10 cellular contexts compared by ENCODE assay signal in genomic region chr4:128600410-128600809, GRCh38.
DNase-seq lines count a peak whose midpoint lies in the region; ATAC-seq, FAIRE-seq and TF ChIP-seq lines count a peak whose summit lies in the region.
"Had no signal": no experiment of that assay in that cellular context is flagged by ENCODE, and none has a peak within 500 bp of the region (broad histone marks: within the 10 kb centered on the region; RNA-seq: fewer than 3 reads in every experiment).

No MANE protein-coding gene starts in this region.

- no peaks in the 10 kb centered on the region for H3K27me3 ChIP-seq in esophagus (ENCODE audit: control insufficient read depth in 1 of 2, insufficient read depth in 2 of 2, low read length in 2 of 2)
- no peaks in the 10 kb centered on the region for H3K27me3 ChIP-seq in HepG2 (ENCODE audit: control insufficient read depth in 1 of 2, insufficient read depth in 2 of 2, low read length in 2 of 2)
- H3K27me3 ChIP-seq in testis, result no peaks in the 10 kb centered on the region

- H2AFZ ChIP-seq in HepG2 (ENCODE audit: low read length), result no peak overlapping the region

- no peaks in the 10 kb centered on the region for H3K9me3 Mint-ChIP-seq in natural killer cell treated with Interleukin-12 subunit alpha and Interleukin-12 subunit beta and Interleukin-15 and Interleukin-18, amount 100 ng/mL, for 72 hours

- no peaks in the 10 kb centered on the region for H3K79me2 ChIP-seq in HepG2 (ENCODE audit: insufficient read depth, low read length)

- H3K9me3 ChIP-seq in esophagus (ENCODE audit: control insufficient read depth in 2 of 2, insufficient read depth in 1 of 2, low read depth in 1 of 2, low read length in 1 of 2) (peaks cover 0 to 2% of the 10 kb centered on the region in 2 donors), HepG2 (ENCODE audit: low read length) (no peaks in the 10 kb centered on the region), testis (no peaks in the 10 kb centered on the region)

- CTCF ChIA-PET in HepG2 (lab: Yijun Ruan, JAX; ENCODE audit: low intra/inter-chr PET ratio, low total read pairs), result no interaction called here

- H3K36me3 ChIP-seq in esophagus (ENCODE audit: control insufficient read depth in 2 of 2, insufficient read depth in 2 of 2, low read length in 1 of 2) (no peaks in the 10 kb centered on the region), HepG2 (replicated peaks in 1 of 2; ENCODE audit: control insufficient read depth in 1 of 2, insufficient read depth in 2 of 2, low read length in 2 of 2) (no peaks in the 10 kb centered on the region), testis (ENCODE audit: low read depth, missing control alignments) (no peaks in the 10 kb centered on the region)

- TF ChIP-seq POLR2A in HepG2 (IDR thresholded peaks at IDR 0.05; ENCODE audit: insufficient read depth in 1 of 2, low read depth in 2 of 2, low read length in 2 of 2) (no peak; a peak in 1 of 4 replicates), testis (IDR thresholded peaks at IDR 0.05) (no peak)

- TF ChIP-seq EP300 in HepG2 (IDR thresholded peaks at IDR 0.05; ENCODE audit: low read depth in 2 of 2, low read length in 2 of 2), result no peak
- TF ChIP-seq EP300 in HepG2 (CRISPR knock-in tag; IDR thresholded peaks at IDR 0.05; ENCODE audit: borderline replicate concordance), result no peak

- ATAC-seq in HepG2 (peak; percentile 52), GM18498 (IDR thresholded peaks at IDR 0.05; ENCODE audit: unreplicated experiment) (no peak)
- no peak for ATAC-seq in natural killer cell treated with Interleukin-12 subunit alpha and Interleukin-12 subunit beta and Interleukin-15 and Interleukin-18, amount 100 ng/mL, for 72 hours

- intact Hi-C loops in HepG2 (cut with micrococcal nuclease; ENCODE audit: unreplicated experiment) (loop anchor here (1.0 kb wide), 1 partner anchor 213 kb away; no protein-coding TSS in a partner anchor), testis (cut with DNase I; ENCODE audit: low total_unique reads) (no loop called here)

- TF ChIP-seq CTCF in HepG2 (CRISPR knock-in tag; IDR thresholded peaks at IDR 0.05) (no peak), testis (IDR thresholded peaks at IDR 0.05) (peak in 1 of 3 experiments; percentile 5)

- no peak for TF ChIP-seq RAD21 in HepG2 (CRISPR knock-in tag; IDR thresholded peaks at IDR 0.05)

- no peak overlapping the region for H3K4me3 ChIP-seq in esophagus (ENCODE audit: low read depth in 1 of 2, low read length in 2 of 2)
- peak overlapping the region; percentile 48 to 70 (median 55) for H3K4me3 ChIP-seq in HepG2 (replicated peaks in 1 of 3; ENCODE audit: insufficient read depth in 1 of 3, low read depth in 2 of 3, low read length in 3 of 3)
- no peak overlapping the region for H3K4me3 ChIP-seq in testis

- in situ Hi-C loops in HepG2 (cut with HindIII; ENCODE audit: extremely low pct_ligation_motif_present, low pct_unique_long_range_greater_than_20kb), result no loop called here

- FAIRE-seq in HepG2 (lab: Jason Lieb, UNC), result no peak

- H3K4me1 Mint-ChIP-seq in natural killer cell treated with Interleukin-12 subunit alpha and Interleukin-12 subunit beta and Interleukin-15 and Interleukin-18, amount 100 ng/mL, for 72 hours (ENCODE audit: low read depth in 2 of 2), result peaks cover 0 to 4% of the 10 kb centered on the region in 2 donors

- H3K9ac ChIP-seq in HepG2 (ENCODE audit: insufficient read depth, low read depth, low read length), result peak overlapping the region; percentile 60

- peak overlapping the region; percentile 87 for H3K4me2 ChIP-seq in HepG2 (ENCODE audit: low read depth, low read length)

- peak overlapping the region; percentile 57 to 74 for H3K27ac ChIP-seq in esophagus (ENCODE audit: low read depth in 2 of 2, low read length in 1 of 2)
- H3K27ac ChIP-seq in HepG2 (ENCODE audit: extremely low read length, insufficient read depth, low read length), result peak overlapping the region; percentile 63
- H3K27ac ChIP-seq in testis, result peak overlapping the region in 1 of 2 donors; percentile 46

- peaks cover 22 to 33% of the 10 kb centered on the region in 2 donors for H3K27me3 Mint-ChIP-seq in natural killer cell treated with Interleukin-12 subunit alpha and Interleukin-12 subunit beta and Interleukin-15 and Interleukin-18, amount 100 ng/mL, for 72 hours

- no peaks in the 10 kb centered on the region for H4K20me1 ChIP-seq in HepG2 (ENCODE audit: insufficient read depth, low read length)

- DNase-seq in amniotic epithelial cell (ENCODE audit: low read depth) (peak; percentile 52), HepG2 (ENCODE audit: low spot score) (peak; percentile 33), testis (peak; percentile 53)
- no peak for DNase-seq in effector CD4-positive, alpha-beta T cell
- no peak for DNase-seq in natural killer cell treated with Interleukin-12 subunit alpha and Interleukin-12 subunit beta and Interleukin-15 and Interleukin-18, amount 100 ng/mL, for 72 hours (ENCODE audit: low spot score)
- DNase-seq: activated CD4-positive, alpha-beta memory T cell treated with anti-CD3 and anti-CD28 coated beads for 36 hours; amniotic stem cell; NCI-H187 treated with DMSO at 0.1 percent for 48 hours had no signal

- WGBS in esophagus, 2 donors, result 23 to 30% methylated on average over 3 of the region's 3 CpGs
- whole genome bisulfite sequencing in HepG2 (ENCODE audit: low lambda C conversion rate), result 3% methylated on average over 3 of the region's 3 CpGs
- 16 to 55% methylated on average over 3 of the region's 3 CpGs for WGBS in testis, 2 donors

- H3K4me1 ChIP-seq in esophagus (ENCODE audit: control insufficient read depth in 2 of 2, insufficient read depth in 2 of 2, low read length in 1 of 2) (peaks cover 6 to 12% of the 10 kb centered on the region in 2 donors), HepG2 (ENCODE audit: insufficient read depth, low read length) (peaks cover 41% of the 10 kb centered on the region), testis (peaks cover 44% of the 10 kb centered on the region)

- POLR2A ChIA-PET in HepG2 (lab: Yijun Ruan, JAX), result interaction anchor here (1.3 to 2.8 kb wide), 7 partner anchors 9 to 212 kb away, joined by 4 to 20 read pairs (median 5); partner anchors contain the start of gene JADE1

- BruUV-seq in HepG2 (replicated peaks; lab: Mats Ljungman, UMichigan), result no TSS peak

- H3K4me3 Mint-ChIP-seq in natural killer cell treated with Interleukin-12 subunit alpha and Interleukin-12 subunit beta and Interleukin-15 and Interleukin-18, amount 100 ng/mL, for 72 hours, result no peak overlapping the region
- H3K4me3 Mint-ChIP-seq: activated CD4-positive, alpha-beta memory T cell treated with anti-CD3 and anti-CD28 coated beads for 36 hours had no signal

- peaks cover 10% of the 10 kb centered on the region for H3K36me3 Mint-ChIP-seq in natural killer cell treated with Interleukin-12 subunit alpha and Interleukin-12 subunit beta and Interleukin-15 and Interleukin-18, amount 100 ng/mL, for 72 hours

- no peak overlapping the region for H3K27ac Mint-ChIP-seq in natural killer cell treated with Interleukin-12 subunit alpha and Interleukin-12 subunit beta and Interleukin-15 and Interleukin-18, amount 100 ng/mL, for 72 hours
- H3K27ac Mint-ChIP-seq: activated CD4-positive, alpha-beta memory T cell treated with anti-CD3 and anti-CD28 coated beads for 36 hours had no signal

TF ChIP-seq in HepG2, 621 proteins besides CTCF, POLR2A, EP300 and RAD21:
- TF ChIP-seq POGK (CRISPR knock-in tag; conservative IDR thresholded peaks at IDR 0.05) (0 out of 2 replicates have a peak, but pooled peaks have one; percentile 27), SP2 (CRISPR knock-in tag; IDR thresholded peaks at IDR 0.05) (no peak), SOX5 (CRISPR knock-in tag; IDR thresholded peaks at IDR 0.05; ENCODE audit: borderline replicate concordance) (0 out of 2 replicates have a peak, but pooled peaks have one; percentile 17), ZNF12 (CRISPR knock-in tag; IDR thresholded peaks at IDR 0.05) (peak; percentile 18; the same call in 1 of the 2 replicates), ZNF775 (CRISPR knock-in tag; IDR thresholded peaks at IDR 0.05; ENCODE audit: borderline replicate concordance) (no peak), KDM4B (CRISPR knock-in tag; IDR thresholded peaks at IDR 0.05) (0 out of 2 replicates have a peak, but pooled peaks have one; percentile 15), EHMT2 (IDR thresholded peaks at IDR 0.05; ENCODE audit: borderline replicate concordance, low read depth, low read length) (0 out of 2 replicates have a peak, but pooled peaks have one; percentile 6), SOX13 (IDR thresholded peaks at IDR 0.05) (no peak), SOX13 (CRISPR knock-in tag; conservative IDR thresholded peaks at IDR 0.05 in 1 of 2, IDR thresholded peaks at IDR 0.05 in 1 of 2) (peak in 1 of 2 experiments; percentile 27; a peak in 1 of 4 replicates)

Comparison
In these comparisons a context has a peak if more than half of its experiments do, and no peak if none do; other contexts are left out.
1. DNase-seq: peak in amniotic epithelial cell (single experiment), HepG2 (single experiment) and testis (single experiment); none in effector CD4-positive, alpha-beta T cell (single experiment) and natural killer cell treated with Interleukin-12 subunit alpha and Interleukin-12 subunit beta and Interleukin-15 and Interleukin-18, amount 100 ng/mL, for 72 hours (single experiment).
2. H3K4me3 ChIP-seq: peak in HepG2 (3 of 3); none in esophagus (0 of 2) and testis (0 of 2).